In genomic region chr2:233849607-233850271, GRCh38 we compare ENCODE assay signal across 22 cellular contexts. TPM values are rescaled to one million over a fixed set of nuclear protein-coding genes. Genes with fewer than 3 reads are reported as not detected.
DNase-seq lines count a peak whose midpoint lies in the region; ATAC-seq and TF ChIP-seq lines count a peak whose summit lies in the region.
"Had no signal": no experiment of that assay in that cellular context is flagged by ENCODE, and none has a peak within 500 bp of the region (broad histone marks: within the 10 kb centered on the region; RNA-seq: fewer than 3 reads in every experiment).

No MANE protein-coding gene starts in this region.

- peaks cover 26% of the 10 kb centered on the region for H3K4me1 Mint-ChIP-seq in activated T-cell treated with anti-CD3 and anti-CD28 coated beads, Interleukin-2, amount 50 U/mL, for 72 hours (ENCODE audit: low read depth)
- peaks cover 18% of the 10 kb centered on the region for H3K4me1 Mint-ChIP-seq in activated T-cell treated with anti-CD3 and anti-CD28 coated beads, Interleukin-2, amount 50 U/mL, for 24 hours (ENCODE audit: low read depth)

- H3K36me3 Mint-ChIP-seq in activated T-cell treated with anti-CD3 and anti-CD28 coated beads, Interleukin-2, amount 50 U/mL, for 72 hours (ENCODE audit: insufficient read depth in 2 of 2), result peaks cover 26 to 63% of the 10 kb centered on the region in 2 donors
- H3K36me3 Mint-ChIP-seq in activated T-cell treated with anti-CD3 and anti-CD28 coated beads, Interleukin-2, amount 50 U/mL, for 24 hours (ENCODE audit: low read depth), result peaks cover 97% of the 10 kb centered on the region

- H2AFZ ChIP-seq in DND-41 (ENCODE audit: low read depth, low read length) (no peak overlapping the region), osteoblast (ENCODE audit: low read length) (peak overlapping the region; percentile 51)

- H3K27me3 Mint-ChIP-seq in activated T-cell treated with anti-CD3 and anti-CD28 coated beads, Interleukin-2, amount 50 U/mL, for 72 hours (ENCODE audit: low read depth), result no peaks in the 10 kb centered on the region
- H3K27me3 Mint-ChIP-seq in activated T-cell treated with anti-CD3 and anti-CD28 coated beads, Interleukin-2, amount 50 U/mL, for 24 hours, result peaks cover 13% of the 10 kb centered on the region

- H3K27me3 ChIP-seq in DND-41 (ENCODE audit: insufficient read depth, low read length, poor library complexity), result no peaks in the 10 kb centered on the region
- no peaks in the 10 kb centered on the region for H3K27me3 ChIP-seq in osteoblast (ENCODE audit: insufficient read depth, low read length)

- no peaks in the 10 kb centered on the region for H3K9me3 Mint-ChIP-seq in activated T-cell treated with anti-CD3 and anti-CD28 coated beads, Interleukin-2, amount 50 U/mL, for 72 hours
- H3K9me3 Mint-ChIP-seq in activated T-cell treated with anti-CD3 and anti-CD28 coated beads, Interleukin-2, amount 50 U/mL, for 24 hours, result no peaks in the 10 kb centered on the region

- no peak for ATAC-seq in activated T-cell treated with anti-CD3 and anti-CD28 coated beads, Interleukin-2, amount 50 U/mL, for 72 hours (replicated peaks in 1 of 2)
- ATAC-seq in DND-41 (ENCODE audit: insufficient read depth, low read depth), result no peak
- ATAC-seq: HCT116, SK-N-SH treated with all-trans-retinoic acid at 6 μM for 48 hours had no signal

- peak overlapping the region; percentile 8; the same call in 1 of the 2 replicates for H3K27ac ChIP-seq in DND-41 (ENCODE audit: low read length)
- H3K27ac ChIP-seq in RWPE1, result peak overlapping the region; percentile 26
- no peak overlapping the region for H3K27ac ChIP-seq in osteoblast (ENCODE audit: low read depth, low read length)

- CTCF ChIA-PET in RWPE1 (lab: Yijun Ruan, JAX), result no interaction called here

- POLR2A ChIA-PET in RWPE1 (lab: Yijun Ruan, JAX; ENCODE audit: low non-redundant PET), result no interaction called here

- no peak overlapping the region; the same call in 1 of the 2 replicates for H3K9ac ChIP-seq in DND-41 (ENCODE audit: low read depth, low read length)

- H3K9me3 ChIP-seq in DND-41 (ENCODE audit: insufficient read depth, low read length, severe bottlenecking) (no peaks in the 10 kb centered on the region), osteoblast (ENCODE audit: low read depth, low read length) (no peaks in the 10 kb centered on the region)

- peak overlapping the region; percentile 19 for H3K27ac Mint-ChIP-seq in activated T-cell treated with anti-CD3 and anti-CD28 coated beads, Interleukin-2, amount 50 U/mL, for 72 hours
- H3K27ac Mint-ChIP-seq in activated T-cell treated with anti-CD3 and anti-CD28 coated beads, Interleukin-2, amount 50 U/mL, for 24 hours, result no peak overlapping the region

- TF ChIP-seq CTCF in DND-41 (IDR thresholded peaks at IDR 0.05; ENCODE audit: borderline replicate concordance, extremely low read depth, low read length, poor library complexity, severe bottlenecking), result no peak
- no peak for TF ChIP-seq CTCF in RWPE1 (conservative IDR thresholded peaks at IDR 0.05; ENCODE audit: low read depth)
- no peak for TF ChIP-seq CTCF in osteoblast (IDR thresholded peaks at IDR 0.05; ENCODE audit: extremely low read depth, low read depth, low read length)

- H4K20me1 ChIP-seq in DND-41 (ENCODE audit: insufficient read depth, low read length), result peaks cover 71% of the 10 kb centered on the region
- H4K20me1 ChIP-seq in osteoblast (ENCODE audit: insufficient read depth, low read length), result no peaks in the 10 kb centered on the region

- H3K4me2 ChIP-seq in DND-41 (ENCODE audit: insufficient read depth, low read length), result peak overlapping the region; percentile 84
- no peak overlapping the region for H3K4me2 ChIP-seq in osteoblast (ENCODE audit: insufficient read depth, low read length)

- H3K36me3 ChIP-seq in DND-41 (ENCODE audit: insufficient read depth, low read length) (peaks cover 93% of the 10 kb centered on the region), osteoblast (ENCODE audit: insufficient read depth, low read length) (peaks cover 65% of the 10 kb centered on the region)

- H3K4me1 ChIP-seq in DND-41 (ENCODE audit: insufficient read depth, low read length) (peaks cover 62% of the 10 kb centered on the region), osteoblast (ENCODE audit: insufficient read depth, low read length) (peaks cover 21% of the 10 kb centered on the region)

- DNase-seq in activated T-cell treated with anti-CD3 and anti-CD28 coated beads, Interleukin-2, amount 50 U/mL, for 72 hours, result no peak
- no peak for DNase-seq in activated T-cell treated with anti-CD3 and anti-CD28 coated beads, Interleukin-2, amount 50 U/mL, for 24 hours
- DNase-seq in DND-41, result no peak
- no peak for DNase-seq in RWPE1 (ENCODE audit: low spot score)
- DNase-seq in osteoblast (ENCODE audit: insufficient read length, low spot score, missing footprints), result peak; percentile 54
- no peak for DNase-seq in AG08395 (ENCODE audit: low spot score)
- DNase-seq in HPDE6-E6E7 (ENCODE audit: extremely low spot score), result no peak
- DNase-seq in NCI-H146 (lab: John Stamatoyannopoulos, UW), result no peak
- DNase-seq: ACHN, AML-193, COR-L47, GDM1, GOT3, NCI-H1105 treated with DMSO at 0.1 percent for 48 hours, NCI-H1694 treated with DMSO at 0.1 percent for 48 hours, NCI-H226, NCI-H524, NCI-H82, RPMI8226, SIG-M5 had no signal

- no peak overlapping the region for H3K4me3 ChIP-seq in DND-41 (ENCODE audit: low read depth in 1 of 2, low read length in 2 of 2)
- no peak overlapping the region for H3K4me3 ChIP-seq in osteoblast (ENCODE audit: insufficient read depth, low read length)

- peaks cover 96% of the 10 kb centered on the region for H3K79me2 ChIP-seq in DND-41 (ENCODE audit: insufficient read depth, low read length)
- peaks cover 87% of the 10 kb centered on the region for H3K79me2 ChIP-seq in osteoblast (ENCODE audit: insufficient read depth, low read length)

- no peak overlapping the region for H3K4me3 Mint-ChIP-seq in activated T-cell treated with anti-CD3 and anti-CD28 coated beads, Interleukin-2, amount 50 U/mL, for 72 hours
- H3K4me3 Mint-ChIP-seq in activated T-cell treated with anti-CD3 and anti-CD28 coated beads, Interleukin-2, amount 50 U/mL, for 24 hours, result no peak overlapping the region

RNA-seq across cellular contexts. Expression of gene HJURP, which starts 4.6 kb away (rescaled TPM):
- total RNA-seq in activated T-cell treated with anti-CD3 and anti-CD28 coated beads, Interleukin-2, amount 50 U/mL, for 72 hours, result 10 to 100 TPM; 84.3 to 93.5 TPM
- total RNA-seq in osteoblast, result 2.9 and 3.5 TPM in 2 replicates

Comparison
In these comparisons a context has a peak if more than half of its experiments do, and no peak if none do; other contexts are left out.
1. RNA of gene HJURP, which starts 4.6 kb away (total RNA-seq): 84.3 to 93.5 TPM in activated T-cell treated with anti-CD3 and anti-CD28 coated beads, Interleukin-2, amount 50 U/mL, for 72 hours; 2.9 to 3.5 TPM in osteoblast; every median in the first group is over 10 times any median in the second.